In the genomic region with DNA sequence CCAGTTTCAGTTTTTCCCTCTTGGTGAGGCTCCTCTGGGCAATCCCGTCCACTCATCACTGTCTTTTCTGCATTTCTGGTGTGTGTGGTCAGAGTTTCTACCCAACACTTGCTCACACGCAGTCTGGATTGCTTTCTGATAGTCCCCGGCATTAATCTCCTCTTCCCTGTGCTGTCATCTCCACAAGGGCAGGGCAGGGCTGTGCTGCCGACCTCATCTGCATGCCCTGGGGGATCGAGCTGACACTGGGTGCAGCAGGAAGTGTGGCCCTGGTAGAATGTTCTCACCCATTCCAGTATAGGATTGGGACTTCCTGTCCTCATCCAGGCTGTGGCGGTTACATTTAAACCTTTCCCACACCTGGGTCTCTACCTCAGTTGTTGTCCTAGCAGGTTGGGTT, we compare ENCODE assay signal across 15 cellular contexts.
A peak's percentile ranks its signal among the peaks of the same experiment; 100 is the strongest.
DNase-seq lines count a peak whose midpoint lies in the region; ATAC-seq and TF ChIP-seq lines count a peak whose summit lies in the region.
"Had no signal": no experiment of that assay in that cellular context is flagged by ENCODE, and none has a peak within 500 bp of the region (broad histone marks: within the 10 kb centered on the region; RNA-seq: fewer than 3 reads in every experiment).

No MANE protein-coding gene starts in this region.

- DNase-seq in AG08395 (ENCODE audit: low spot score) (peak; percentile 76), H4 (ENCODE audit: low spot score) (peak; percentile 24), RPMI7951 (ENCODE audit: low read depth) (peak; percentile 78), fibroblast of pulmonary artery (ENCODE audit: low read depth) (peak; percentile 21), T-helper 9 cell (no peak), hypothalamus (lab: John Stamatoyannopoulos, UW) (no peak)
- DNase-seq in CD4-positive, alpha-beta T cell, result no peak
- DNase-seq: activated CD4-positive, alpha-beta T cell treated with anti-CD3 and anti-CD28 coated beads for 48 hours; activated T-cell treated with anti-CD3 and anti-CD28 coated beads, Interleukin-2, amount 50 U/mL, for 4 hours; colonic mucosa; DMS153 had no signal

- H3K4me3 ChIP-seq in fibroblast of pulmonary artery (replicated peaks; ENCODE audit: low read depth, low read length), result no peak overlapping the region
- H3K4me3 ChIP-seq: colonic mucosa, prostate gland, thoracic aorta had no signal

- H3K4me1 Mint-ChIP-seq in CD4-positive, alpha-beta T cell (ENCODE audit: low read depth), result no peaks in the 10 kb centered on the region

- no peak overlapping the region for H3K27ac ChIP-seq in CD4-positive, alpha-beta T cell (ENCODE audit: low read depth, low read length)
- H3K27ac ChIP-seq: colonic mucosa, prostate gland, thoracic aorta had no signal

- no peaks in the 10 kb centered on the region for H3K27me3 Mint-ChIP-seq in CD4-positive, alpha-beta T cell

- H3K27ac Mint-ChIP-seq in CD4-positive, alpha-beta T cell, result no peak overlapping the region
- H3K27ac Mint-ChIP-seq: T-helper 1 cell treated with Interleukin-12 subunit alpha and Interleukin-12 subunit beta and Interleukin-4 antibody, amounts not matched to agents 30 μg/mL and 1 μg/mL, for 36 hours had no signal

- H3K36me3 Mint-ChIP-seq in CD4-positive, alpha-beta T cell (ENCODE audit: low read depth), result no peaks in the 10 kb centered on the region

- intact Hi-C loops in CD4-positive, alpha-beta T cell (cut with DNase I, micrococcal nuclease), result no loop called here

- no peak for TF ChIP-seq CTCF in fibroblast of pulmonary artery (IDR thresholded peaks at IDR 0.05; ENCODE audit: low read length, missing control alignments)
- no peak for TF ChIP-seq CTCF in CD4-positive, alpha-beta T cell (IDR thresholded peaks at IDR 0.05)

- ATAC-seq in CD4-positive, alpha-beta T cell (ENCODE audit: poor library complexity), result no peak
- ATAC-seq in GM21360 (IDR thresholded peaks at IDR 0.05; ENCODE audit: unreplicated experiment), result no peak
- ATAC-seq: activated T-cell treated with anti-CD3 and anti-CD28 coated beads, Interleukin-2, amount 50 U/mL, for 4 hours had no signal

- CTCF ChIA-PET in CD4-positive, alpha-beta T cell (lab: Charles Lee), result no interaction called here

- no peak overlapping the region for H3K4me3 Mint-ChIP-seq in CD4-positive, alpha-beta T cell
- H3K4me3 Mint-ChIP-seq: activated T-cell treated with anti-CD3 and anti-CD28 coated beads, Interleukin-2, amount 50 U/mL, for 4 hours; T-helper 1 cell treated with Interleukin-12 subunit alpha and Interleukin-12 subunit beta and Interleukin-4 antibody, amounts not matched to agents 30 μg/mL and 1 μg/mL, for 36 hours had no signal

- no peaks in the 10 kb centered on the region for H3K9me3 Mint-ChIP-seq in CD4-positive, alpha-beta T cell
- H3K9me3 Mint-ChIP-seq: activated T-cell treated with anti-CD3 and anti-CD28 coated beads, Interleukin-2, amount 50 U/mL, for 4 hours; T-helper 1 cell treated with Interleukin-12 subunit alpha and Interleukin-12 subunit beta and Interleukin-4 antibody, amounts not matched to agents 30 μg/mL and 1 μg/mL, for 36 hours had no signal

- POLR2A ChIA-PET in CD4-positive, alpha-beta T cell (lab: Charles Lee), result no interaction called here

- no peaks in the 10 kb centered on the region for H3K9me3 ChIP-seq in CD4-positive, alpha-beta T cell (ENCODE audit: control insufficient read depth, low read length)
- H3K9me3 ChIP-seq: colonic mucosa, prostate gland, thoracic aorta had no signal

- H3K27me3 ChIP-seq in CD4-positive, alpha-beta T cell (ENCODE audit: control insufficient read depth, insufficient read depth, low read length), result no peaks in the 10 kb centered on the region
- H3K27me3 ChIP-seq: colonic mucosa had no signal

Comparison
In these comparisons a context has a peak if more than half of its experiments do, and no peak if none do; other contexts are left out.
1. DNase-seq: peak in AG08395 (single experiment), H4 (single experiment), RPMI7951 (single experiment) and fibroblast of pulmonary artery (single experiment); none in T-helper 9 cell (single experiment), hypothalamus (0 of 51) and CD4-positive, alpha-beta T cell (0 of 10).